ENCODE assay signal across 8 cellular contexts in the genomic region with DNA sequence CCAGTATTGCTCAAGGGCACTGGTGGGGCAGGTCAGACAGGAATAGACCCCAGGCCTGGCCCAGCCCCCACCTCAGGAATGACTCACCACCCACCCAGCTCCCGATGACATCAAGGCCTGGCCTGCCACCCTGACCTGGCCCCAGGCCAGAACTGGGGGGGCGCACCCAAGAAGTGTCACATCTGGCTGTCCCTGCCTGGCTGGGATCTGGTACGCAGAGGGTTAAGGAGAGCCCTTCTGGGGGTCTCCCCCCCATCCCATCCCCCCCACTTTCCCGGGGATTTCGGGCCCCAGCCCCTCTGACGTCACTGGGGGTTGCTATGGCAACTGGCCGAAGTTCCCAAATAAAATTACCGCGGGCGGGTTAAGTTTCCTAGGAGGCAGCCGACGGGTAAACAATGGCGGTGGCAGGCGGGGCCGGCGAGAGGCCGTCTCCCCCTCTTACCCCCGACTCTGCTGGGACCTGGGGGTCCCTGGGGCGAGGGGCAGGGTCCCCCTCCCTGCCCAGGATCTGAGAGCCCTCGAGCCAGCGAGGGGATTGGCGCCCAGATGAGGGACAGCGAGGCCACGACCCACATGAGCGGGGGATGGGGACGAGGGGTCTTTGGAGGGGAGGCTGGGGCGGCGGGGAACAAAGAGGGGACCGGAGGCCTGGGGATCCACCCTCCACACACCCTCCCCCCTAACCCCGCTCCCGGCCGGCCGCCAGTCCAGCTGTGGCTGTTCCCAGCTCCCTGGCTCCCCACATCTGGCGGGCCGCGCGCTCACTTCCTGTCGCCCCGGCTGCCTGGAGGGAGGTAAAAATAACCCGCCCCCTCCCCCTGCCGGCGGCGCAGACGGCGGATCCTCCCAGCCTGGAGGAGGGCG. TPM values are rescaled to one million over a fixed set of nuclear protein-coding genes. Genes with fewer than 3 reads are reported as not detected.
DNase-seq lines count a peak whose midpoint lies in the region; ATAC-seq and TF ChIP-seq lines count a peak whose summit lies in the region.

No MANE protein-coding gene starts in this region.

- peaks cover 16% of the 10 kb centered on the region for H3K9me1 ChIP-seq in IMR-90 (ENCODE audit: insufficient read depth, low read length)

- H3K23ac ChIP-seq in IMR-90 (ENCODE audit: low read depth, low read length) = peak overlapping the region; percentile 95

- POLR2A ChIA-PET in IMR-90 (lab: Charles Lee; ENCODE audit: unreplicated experiment) = interaction anchor here (0.5 to 1.1 kb wide), 6 partner anchors 8 to 663 kb away, joined by 3 to 12 read pairs (median 4); no protein-coding TSS in a partner anchor
- POLR2A ChIA-PET in Panc1 (lab: Charles Lee) = interaction anchor here (0.6 to 0.9 kb wide), 4 partner anchors 11 to 59 kb away, joined by 3 to 9 read pairs (median 5); no protein-coding TSS in a partner anchor

- H3K4me3 ChIP-seq in IMR-90 (ENCODE audit: insufficient read depth, low read depth, low read length) (peak overlapping the region; percentile 34), Panc1 (ENCODE audit: low read depth in 2 of 2, low read length in 2 of 2) (peak overlapping the region; percentile 31 to 45), fibroblast of mammary gland (ENCODE audit: control insufficient read depth, low read depth, low read length) (peak overlapping the region; percentile 50)

- peak overlapping the region; percentile 90 for H3K56ac ChIP-seq in IMR-90 (ENCODE audit: extremely low read depth, insufficient read depth, low read length)

- H3K27ac ChIP-seq in IMR-90 (ENCODE audit: insufficient read depth, low read length) = peak overlapping the region; percentile 99
- H3K27ac ChIP-seq in Panc1 (ENCODE audit: low read length) = peak overlapping the region; percentile 98

- H3K14ac ChIP-seq in IMR-90 (replicated peaks; ENCODE audit: low read depth, low read length) = peak overlapping the region; percentile 99

- H3K9me3 ChIP-seq in IMR-90 (ENCODE audit: control insufficient read depth, insufficient read depth, low read length) (no peaks in the 10 kb centered on the region), Panc1 (ENCODE audit: control insufficient read depth, insufficient read depth, low read depth, low read length) (no peaks in the 10 kb centered on the region)

- H2BK20ac ChIP-seq in IMR-90 (ENCODE audit: low read depth, low read length) = peak overlapping the region; percentile 92

- TF ChIP-seq RAD21 in IMR-90 (IDR thresholded peaks at IDR 0.05; ENCODE audit: low read length) = peak; percentile 28; the same call in 1 of the 2 replicates

- H2AFZ ChIP-seq in IMR-90 (replicated peaks; ENCODE audit: low read length, poor library complexity) = peak overlapping the region; percentile 93

- peak overlapping the region; percentile 99 for H2BK15ac ChIP-seq in IMR-90 (ENCODE audit: low read depth, low read length)

- peak overlapping the region; percentile 81 for H3K9ac ChIP-seq in IMR-90 (ENCODE audit: low read depth, low read length)

- H2AK9ac ChIP-seq in IMR-90 (replicated peaks; ENCODE audit: low read depth, low read length, poor library complexity) = peak overlapping the region; percentile 90

- 0 out of 2 replicates have a peak, but pooled peaks have one; percentile 18 for TF ChIP-seq CTCF in IMR-90 (conservative IDR thresholded peaks at IDR 0.05; ENCODE audit: low read depth, low read length)
- TF ChIP-seq CTCF in Panc1 (IDR thresholded peaks at IDR 0.05) = no peak
- no peak for TF ChIP-seq CTCF in fibroblast of mammary gland (conservative IDR thresholded peaks at IDR 0.05; ENCODE audit: control insufficient read depth, insufficient read depth, low read depth, low read length)

- intact Hi-C loops in IMR-90 (cut with micrococcal nuclease) (no loop called here), Panc1 (cut with micrococcal nuclease; ENCODE audit: unreplicated experiment) (no loop called here)

- no CpG with 5 or more reads among the region's 46 CpGs for WGBS in IMR-90 (ENCODE audit: extremely low coverage in 2 of 2, insufficient read length in 1 of 2), 2 experiments

- peak overlapping the region; percentile 96 for H3K18ac ChIP-seq in IMR-90 (ENCODE audit: low read depth, low read length)

- no peaks in the 10 kb centered on the region for H3K27me3 Mint-ChIP-seq in natural killer cell treated with Interleukin-12 subunit alpha and Interleukin-12 subunit beta and Interleukin-15 and Interleukin-18, amount 100 ng/mL, for 72 hours

- H4K5ac ChIP-seq in IMR-90 (ENCODE audit: low read depth, low read length) = peak overlapping the region; percentile 94

- H3K36me3 Mint-ChIP-seq in natural killer cell treated with Interleukin-12 subunit alpha and Interleukin-12 subunit beta and Interleukin-15 and Interleukin-18, amount 100 ng/mL, for 72 hours = no peaks in the 10 kb centered on the region

- no peaks in the 10 kb centered on the region for H3K9me3 Mint-ChIP-seq in natural killer cell treated with Interleukin-12 subunit alpha and Interleukin-12 subunit beta and Interleukin-15 and Interleukin-18, amount 100 ng/mL, for 72 hours

- peak overlapping the region; percentile 99 for H3K4ac ChIP-seq in IMR-90 (ENCODE audit: low read depth, low read length)

- in situ Hi-C loops in IMR-90 (cut with MboI; ENCODE audit: low sequenced_read_pairs) = loop anchor here (10.0 to 25.0 kb wide), 2 partner anchors 692 to 1060 kb away; partner anchors contain the start of genes HOOK2, IER2, JUNB and STX10
- in situ Hi-C loops in Panc1 (cut with HindIII; ENCODE audit: low pct_unique_long_range_greater_than_20kb, low sequenced_read_pairs) = no loop called here

- H2AK5ac ChIP-seq in IMR-90 (ENCODE audit: low read depth, low read length) = peak overlapping the region; percentile 96

- H3K4me2 ChIP-seq in IMR-90 (ENCODE audit: low read depth, low read length) = peak overlapping the region; percentile 81

- peak overlapping the region; percentile 99 for H2BK5ac ChIP-seq in IMR-90 (ENCODE audit: low read depth, low read length, poor library complexity, severe bottlenecking)

- H4K20me1 ChIP-seq in IMR-90 (ENCODE audit: insufficient read depth, low read length) = peaks cover 9% of the 10 kb centered on the region

- CTCF ChIA-PET in IMR-90 (lab: Yijun Ruan, JAX) (interaction anchor here (1.5 kb wide), 1 partner anchor 14 kb away, joined by 7 read pairs; no protein-coding TSS in a partner anchor), Panc1 (lab: Charles Lee) (interaction anchor here (1.3 kb wide), 1 partner anchor 15 kb away, joined by 5 read pairs; no protein-coding TSS in a partner anchor)

- peaks cover 20 to 65% of the 10 kb centered on the region in 2 experiments for H3K79me1 ChIP-seq in IMR-90 (ENCODE audit: low read depth in 1 of 2, low read length in 2 of 2)

- peak; percentile 88 for DNase-seq in CMK (ENCODE audit: low read depth)
- DNase-seq in IMR-90 = peak; percentile 91
- no peak for DNase-seq in Panc1 (ENCODE audit: low read depth, low spot score)
- peak; percentile 68 to 80 for DNase-seq in activated T-helper 1 cell treated with anti-CD3 and anti-CD28 coated beads, Interleukin-2, amount 50 U/mL, for 16 hours (ENCODE audit: low read depth in 1 of 2, low spot score in 1 of 2)
- DNase-seq in fibroblast of mammary gland (ENCODE audit: low read depth) = peak; percentile 87
- peak; percentile 90 for DNase-seq in natural killer cell treated with Interleukin-12 subunit alpha and Interleukin-12 subunit beta and Interleukin-15 and Interleukin-18, amount 100 ng/mL, for 72 hours (ENCODE audit: low spot score)
- peak; percentile 80 to 98 (median 91) for DNase-seq in stimulated activated naive CD4-positive, alpha-beta T cell (lab: John Stamatoyannopoulos, UW)

- peak overlapping the region; percentile 99 for H2BK120ac ChIP-seq in IMR-90 (ENCODE audit: low read depth, low read length)

- no TSS peak for BruUV-seq in IMR-90 (replicated peaks; lab: Mats Ljungman, UMichigan)
- BruUV-seq in Panc1 (replicated peaks; lab: Mats Ljungman, UMichigan) = no TSS peak

- dilution Hi-C loops in IMR-90 (cut with HindIII; ENCODE audit: low sequenced_read_pairs, unreplicated experiment) = no loop called here

- H4K8ac ChIP-seq in IMR-90 (ENCODE audit: low read depth in 2 of 2, low read length in 2 of 2) = peak overlapping the region; percentile 86 to 94

- ATAC-seq in GM21381 (IDR thresholded peaks at IDR 0.05; ENCODE audit: unreplicated experiment) (peak; percentile 27), IMR-90 (ENCODE audit: low read depth) (peak; percentile 59), Panc1 (peak; percentile 46)
- peak; percentile 70 to 76 for ATAC-seq in natural killer cell treated with Interleukin-12 subunit alpha and Interleukin-12 subunit beta and Interleukin-15 and Interleukin-18, amount 100 ng/mL, for 72 hours

- no peaks in the 10 kb centered on the region for H3K36me3 ChIP-seq in IMR-90 (ENCODE audit: control insufficient read depth, insufficient read depth, low read length)
- H3K36me3 ChIP-seq in Panc1 (ENCODE audit: control insufficient read depth, insufficient read depth, low read length) = peaks cover 2% of the 10 kb centered on the region; the same call in 1 of the 2 replicates

- H3K4me1 Mint-ChIP-seq in natural killer cell treated with Interleukin-12 subunit alpha and Interleukin-12 subunit beta and Interleukin-15 and Interleukin-18, amount 100 ng/mL, for 72 hours (ENCODE audit: low read depth in 2 of 2) = peaks cover 34 to 36% of the 10 kb centered on the region in 2 donors

- TF ChIP-seq POLR2A in IMR-90 (IDR thresholded peaks at IDR 0.05; ENCODE audit: low read depth, low read length) = peak; percentile 85

- H3K4me1 ChIP-seq in IMR-90 (ENCODE audit: control insufficient read depth, insufficient read depth, low read length) (peaks cover 41% of the 10 kb centered on the region), Panc1 (ENCODE audit: control insufficient read depth, insufficient read depth, low read length) (peaks cover 70% of the 10 kb centered on the region)

- H3K4me3 Mint-ChIP-seq in natural killer cell treated with Interleukin-12 subunit alpha and Interleukin-12 subunit beta and Interleukin-15 and Interleukin-18, amount 100 ng/mL, for 72 hours = peak overlapping the region; percentile 80

- H3K27ac Mint-ChIP-seq in natural killer cell treated with Interleukin-12 subunit alpha and Interleukin-12 subunit beta and Interleukin-15 and Interleukin-18, amount 100 ng/mL, for 72 hours = peak overlapping the region; percentile 92 to 100

- no peaks in the 10 kb centered on the region for H3K27me3 ChIP-seq in IMR-90 (ENCODE audit: control insufficient read depth, insufficient read depth, low read length)
- no peaks in the 10 kb centered on the region for H3K27me3 ChIP-seq in Panc1 (ENCODE audit: control insufficient read depth, insufficient read depth, low read length)

- peak overlapping the region; percentile 97 for H4K91ac ChIP-seq in IMR-90 (ENCODE audit: insufficient read depth, low read depth, low read length)

RNA-seq across cellular contexts. Expression of gene NANOS3, which starts 29.7 kb away (rescaled TPM):
- total RNA-seq in IMR-90 (2012; rRNA removed) (not detected in 2 replicates), Panc1 (2021; ENCODE audit: unreplicated experiment) (0.33 TPM)
- polyA plus RNA-seq in IMR-90 (2012; rRNA removed) = 0.63 and 0.85 TPM in 2 replicates
- 0.36 and 0.53 TPM in 2 replicates for polyA plus RNA-seq in IMR-90 (2012; cell fraction: cytosol; rRNA removed)
- 2.2 and 3.8 TPM in 2 replicates for polyA plus RNA-seq in IMR-90 (2012; cell fraction: nucleus; rRNA removed; ENCODE audit: low replicate concordance)
- 0.71 TPM for polyA plus RNA-seq in Panc1 (2012; ENCODE audit: insufficient read length)
- under 1 TPM in 1 of 2 donors, not detected in 1; 0.95 TPM for total RNA-seq in natural killer cell treated with Interleukin-12 subunit alpha and Interleukin-12 subunit beta and Interleukin-15 and Interleukin-18, amount 100 ng/mL, for 72 hours

RNA-seq across cellular contexts. Expression of gene ZSWIM4, which starts 52.0 kb away (rescaled TPM):
- total RNA-seq in IMR-90 (2012; rRNA removed) = 1.9 and 2.2 TPM in 2 replicates
- 6.2 and 7.6 TPM in 2 replicates for polyA plus RNA-seq in IMR-90 (2012; rRNA removed)
- polyA plus RNA-seq in IMR-90 (2012; cell fraction: cytosol; rRNA removed) = 4.7 and 10.4 TPM in 2 replicates
- 13.1 and 27.5 TPM in 2 replicates for polyA plus RNA-seq in IMR-90 (2012; cell fraction: nucleus; rRNA removed; ENCODE audit: low replicate concordance)
- 8.7 TPM for total RNA-seq in Panc1 (2021; ENCODE audit: unreplicated experiment)
- 11.3 TPM for polyA plus RNA-seq in Panc1 (2012; ENCODE audit: insufficient read length)
- total RNA-seq in natural killer cell treated with Interleukin-12 subunit alpha and Interleukin-12 subunit beta and Interleukin-15 and Interleukin-18, amount 100 ng/mL, for 72 hours = 1 to 10 TPM; 8.3 to 9.7 TPM

RNA-seq across cellular contexts. Expression of gene BRME1, which starts 58.7 kb away (rescaled TPM):
- total RNA-seq in IMR-90 (2012; rRNA removed) (0.18 and 0.28 TPM in 2 replicates), Panc1 (2021; ENCODE audit: unreplicated experiment) (6.5 TPM)
- 0.38 and 0.56 TPM in 2 replicates for polyA plus RNA-seq in IMR-90 (2012; rRNA removed)
- polyA plus RNA-seq in IMR-90 (2012; cell fraction: cytosol; rRNA removed) = 0.03 and 0.48 TPM in 2 replicates
- 0.92 and 1.6 TPM in 2 replicates for polyA plus RNA-seq in IMR-90 (2012; cell fraction: nucleus; rRNA removed; ENCODE audit: low replicate concordance)
- 10.9 TPM for polyA plus RNA-seq in Panc1 (2012; ENCODE audit: insufficient read length)
- 1 to 10 TPM; 3.7 to 4.0 TPM for total RNA-seq in natural killer cell treated with Interleukin-12 subunit alpha and Interleukin-12 subunit beta and Interleukin-15 and Interleukin-18, amount 100 ng/mL, for 72 hours

RNA-seq across cellular contexts. Expression of gene CC2D1A, which starts 58.7 kb away (rescaled TPM):
- total RNA-seq in IMR-90 (2012; rRNA removed) = 3.9 and 4.1 TPM in 2 replicates
- 12.4 and 14.7 TPM in 2 replicates for polyA plus RNA-seq in IMR-90 (2012; rRNA removed)
- polyA plus RNA-seq in IMR-90 (2012; cell fraction: cytosol; rRNA removed) = 13.0 and 18.1 TPM in 2 replicates
- 70.8 and 113 TPM in 2 replicates for polyA plus RNA-seq in IMR-90 (2012; cell fraction: nucleus; rRNA removed; ENCODE audit: low replicate concordance)
- total RNA-seq in Panc1 (2021; ENCODE audit: unreplicated experiment) = 28.0 TPM
- polyA plus RNA-seq in Panc1 (2012; ENCODE audit: insufficient read length) = 30.8 TPM
- 10 to 100 TPM; 33.2 to 41.3 TPM for total RNA-seq in natural killer cell treated with Interleukin-12 subunit alpha and Interleukin-12 subunit beta and Interleukin-15 and Interleukin-18, amount 100 ng/mL, for 72 hours
